ENCODE assay signal across 22 cellular contexts in genomic region chr3:51401639-51402166, GRCh38. TPM values are rescaled to one million over a fixed set of nuclear protein-coding genes. Genes with fewer than 3 reads are reported as not detected.
DNase-seq lines count a peak whose midpoint lies in the region; ATAC-seq and TF ChIP-seq lines count a peak whose summit lies in the region.
"Had no signal": no experiment of that assay in that cellular context is flagged by ENCODE, and none has a peak within 500 bp of the region (broad histone marks: within the 10 kb centered on the region; RNA-seq: fewer than 3 reads in every experiment).

No MANE protein-coding gene starts in this region.

- DNase-seq in CD14-positive monocyte (ENCODE audit: low spot score) (no peak), GF-D8 (lab: John Stamatoyannopoulos, UW) (peak; percentile 13), OCI-M1 (lab: John Stamatoyannopoulos, UW) (peak; percentile 30), immature natural killer cell (no peak), DMS53 (lab: John Stamatoyannopoulos, UW) (no peak)
- DNase-seq: activated CD4-positive, alpha-beta T cell treated with anti-CD3 and anti-CD28 coated beads for 48 hours; DMS79 treated with DMSO at 0.1 percent for 48 hours; effector CD8-positive, alpha-beta T cell; foreskin melanocyte; NCI-H1436; NCI-H2107; NCI-H510A treated with DMSO at 0.1 percent for 48 hours; NK-92 treated with Interleukin-12 subunit alpha and Interleukin-12 subunit beta, amount 100 ng/mL, for 24 hours; nucleus accumbens; stimulated activated CD4-positive, alpha-beta T cell treated with anti-CD3 and anti-CD28 coated beads, Interleukin-4, amount 100 ng/mL, for 1 hour; stimulated activated naive CD4-positive, alpha-beta T cell treated with Interleukin-2 at 50 U/mL for 16 hours; thyroid gland had no signal

- H3K4me1 Mint-ChIP-seq in CD14-positive monocyte (peaks cover 24% of the 10 kb centered on the region), immature natural killer cell (peaks cover 5 to 30% of the 10 kb centered on the region in 2 donors)

- H3K27me3 Mint-ChIP-seq in CD14-positive monocyte (ENCODE audit: low read depth in 3 of 3) = peaks cover 0 to 2% (median under 1%) of the 10 kb centered on the region in 3 donors
- peaks cover 0 to 4% (median 0%) of the 10 kb centered on the region in 3 donors for H3K27me3 Mint-ChIP-seq in immature natural killer cell (ENCODE audit: low read depth in 3 of 3)

- intact Hi-C loops in CD14-positive monocyte (cut with micrococcal nuclease) = no loop called here

- ATAC-seq in HG03045 (IDR thresholded peaks at IDR 0.05; ENCODE audit: unreplicated experiment) (no peak), HG03097 (IDR thresholded peaks at IDR 0.05; ENCODE audit: low FRiP score, unreplicated experiment) (no peak)
- ATAC-seq: body of pancreas, GM12878 had no signal

- peaks cover 55 to 72% of the 10 kb centered on the region in 2 donors for H3K36me3 Mint-ChIP-seq in CD14-positive monocyte
- H3K36me3 Mint-ChIP-seq in immature natural killer cell = peaks cover 11 to 41% (median 20%) of the 10 kb centered on the region in 3 donors

- H3K27ac Mint-ChIP-seq in CD14-positive monocyte (peak overlapping the region; percentile 75 to 89 (median 86)), immature natural killer cell (peak overlapping the region in 4 of 6 donors; percentile 3 to 62 (median 22))

- H3K4me3 Mint-ChIP-seq in CD14-positive monocyte (no peak overlapping the region), immature natural killer cell (no peak overlapping the region)

- TF ChIP-seq CTCF in CD14-positive monocyte (IDR thresholded peaks at IDR 0.05) = no peak

- no peaks in the 10 kb centered on the region for H3K9me3 Mint-ChIP-seq in CD14-positive monocyte
- no peaks in the 10 kb centered on the region for H3K9me3 Mint-ChIP-seq in immature natural killer cell
- H3K9me3 Mint-ChIP-seq: activated T-helper 2 cell treated with anti-CD3 and anti-CD28 coated beads, Interferon-gamma antibody, Interleukin-2, Interleukin-4, amounts not matched to agents 10 μg/mL and 5 μg/mL and 100 μg/mL, durations not matched to agents 14 hours and 24 hours and 36 hours had no signal

RNA-seq across cellular contexts. Expression of gene RBM15B, which starts 10.6 kb away (rescaled TPM):
- polyA plus RNA-seq in CD14-positive monocyte (1 to 10 TPM; 7.1 to 9.1 TPM), immature natural killer cell (10 to 100 TPM; 10.3 to 12.1 (median 11.3) TPM)

RNA-seq across cellular contexts. Expression of gene MANF, which starts 16.6 kb away (rescaled TPM):
- polyA plus RNA-seq in CD14-positive monocyte (10 to 100 TPM; 23.6 to 30.2 TPM), immature natural killer cell (100 to 1,000 TPM in 1 of 3 donors, 10 to 100 TPM in 2; 58.7 to 109 (median 82.4) TPM)

Comparison
In these comparisons a context has a peak if more than half of its experiments do, and no peak if none do; other contexts are left out.
1. DNase-seq: peak in GF-D8 (single experiment) and OCI-M1 (single experiment); none in CD14-positive monocyte (single experiment), immature natural killer cell (0 of 3) and DMS53 (single experiment).